In the genomic region with DNA sequence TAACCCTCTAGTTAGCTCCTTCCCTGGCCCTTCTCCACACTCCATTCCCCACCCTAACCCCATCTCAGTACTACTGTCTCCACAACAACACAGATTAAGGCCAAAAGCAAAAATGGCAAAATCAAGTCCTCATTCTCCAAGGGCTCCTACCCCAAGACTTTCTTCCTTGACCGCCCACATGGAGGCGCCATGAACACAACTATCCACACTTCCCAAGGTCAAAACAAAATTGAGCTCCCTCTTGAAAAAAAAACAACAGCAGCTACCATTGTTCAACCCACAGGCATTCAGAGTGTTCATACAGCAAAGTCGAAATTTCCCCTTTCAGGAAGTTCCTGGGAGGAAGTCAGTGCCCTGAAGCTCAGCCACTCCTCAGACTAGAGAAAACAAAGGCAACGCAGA, we compare ENCODE assay signal across 8 cellular contexts. TPM values are rescaled to one million over a fixed set of nuclear protein-coding genes. Genes with fewer than 3 reads are reported as not detected.
DNase-seq lines count a peak whose midpoint lies in the region; ATAC-seq and TF ChIP-seq lines count a peak whose summit lies in the region.

No MANE protein-coding gene starts in this region.

- WGBS in mesenchymal stem cell = 56% methylated on average over 4 of the region's 4 CpGs
- 30 to 40% (median 37%) methylated on average over 4 of the region's 4 CpGs for WGBS in stomach, 5 donors

- no peak overlapping the region for H3K23ac ChIP-seq in mesenchymal stem cell (ENCODE audit: low read length in 2 of 2)

- CTCF ChIA-PET in activated CD4-positive, alpha-beta T cell treated with anti-CD3 and anti-CD28 coated beads, Interleukin-2, amount 10 ng/mL, durations not matched to agents 7 days and 5 days (lab: Charles Lee) = interaction anchor here (0.5 to 4.2 kb wide), 16 partner anchors 9 to 393 kb away, joined by 3 to 23 read pairs (median 4); no protein-coding TSS in a partner anchor

- peaks cover 14% of the 10 kb centered on the region for H3K79me1 ChIP-seq in mesenchymal stem cell (replicated peaks; ENCODE audit: low read length, poor library complexity, severe bottlenecking)

- no peak overlapping the region for H3K27ac ChIP-seq in effector memory CD4-positive, alpha-beta T cell (ENCODE audit: insufficient read depth, low read length, poor library complexity, severe bottlenecking)
- H3K27ac ChIP-seq in mesenchymal stem cell (ENCODE audit: low read length, poor library complexity, severe bottlenecking) = peak overlapping the region; percentile 48
- H3K27ac ChIP-seq in stomach = peak overlapping the region; percentile 11 to 76 (median 65)

- POLR2A ChIA-PET in activated CD4-positive, alpha-beta T cell treated with anti-CD3 and anti-CD28 coated beads, Interleukin-2, amount 10 ng/mL, durations not matched to agents 7 days and 5 days (lab: Charles Lee) = no interaction called here

- no peak for TF ChIP-seq EP300 in stomach (IDR thresholded peaks at IDR 0.05)

- TF ChIP-seq CTCF in Loucy (conservative IDR thresholded peaks at IDR 0.05; ENCODE audit: low read length) (peak; percentile 79), stomach (IDR thresholded peaks at IDR 0.05) (peak in 4 of 7 experiments; percentile 17 to 60 (median 49))

- H3K9me3 Mint-ChIP-seq in activated CD4-positive, alpha-beta T cell treated with anti-CD3 and anti-CD28 coated beads, Interleukin-2, amount 10 ng/mL, durations not matched to agents 7 days and 5 days = no peaks in the 10 kb centered on the region

- no peak overlapping the region for H3K4me3 Mint-ChIP-seq in activated CD4-positive, alpha-beta T cell treated with anti-CD3 and anti-CD28 coated beads, Interleukin-2, amount 10 ng/mL, durations not matched to agents 7 days and 5 days

- TF ChIP-seq POLR2A in stomach (IDR thresholded peaks at IDR 0.05) = no peak

- no peaks in the 10 kb centered on the region for H3K9me3 ChIP-seq in Loucy (ENCODE audit: insufficient read depth, low read depth, low read length)
- H3K9me3 ChIP-seq in effector memory CD4-positive, alpha-beta T cell (ENCODE audit: control insufficient read depth, low read length) = no peaks in the 10 kb centered on the region
- H3K9me3 ChIP-seq in mesenchymal stem cell (ENCODE audit: control insufficient read depth, low read length) = no peaks in the 10 kb centered on the region
- no peaks in the 10 kb centered on the region for H3K9me3 ChIP-seq in stomach

- H4K8ac ChIP-seq in mesenchymal stem cell (ENCODE audit: low read length) = no peak overlapping the region

- H4K91ac ChIP-seq in mesenchymal stem cell (ENCODE audit: low read length) = no peak overlapping the region

- H3K27me3 Mint-ChIP-seq in activated CD4-positive, alpha-beta T cell treated with anti-CD3 and anti-CD28 coated beads, Interleukin-2, amount 10 ng/mL, durations not matched to agents 7 days and 5 days = no peaks in the 10 kb centered on the region

- peaks cover 78% of the 10 kb centered on the region for H4K20me1 ChIP-seq in Loucy (ENCODE audit: insufficient read depth, low read length, poor library complexity, severe bottlenecking)

- no peak overlapping the region for H3K14ac ChIP-seq in mesenchymal stem cell (ENCODE audit: low read length in 2 of 2)

- H3K4me3 ChIP-seq in Loucy (ENCODE audit: low read length, poor library complexity, severe bottlenecking) (peak overlapping the region; percentile 32), mesenchymal stem cell (ENCODE audit: insufficient read depth in 1 of 2, low read depth in 1 of 2, low read length in 2 of 2) (no peak overlapping the region), stomach (no peak overlapping the region)
- H3K4me3 ChIP-seq in effector memory CD4-positive, alpha-beta T cell (ENCODE audit: insufficient read depth, low read depth, low read length, poor library complexity, severe bottlenecking) = no peak overlapping the region

- H3K9me2 ChIP-seq in Loucy (replicated peaks; ENCODE audit: low read depth, low read length) = no peaks in the 10 kb centered on the region

- H2BK120ac ChIP-seq in mesenchymal stem cell (ENCODE audit: low read depth, low read length) = no peak overlapping the region

- H3K27me3 ChIP-seq in Loucy (ENCODE audit: insufficient read depth, low read length, poor library complexity, severe bottlenecking) (no peaks in the 10 kb centered on the region), mesenchymal stem cell (ENCODE audit: control insufficient read depth in 1 of 2, insufficient read depth in 1 of 2, low read length in 2 of 2) (no peaks in the 10 kb centered on the region), stomach (no peaks in the 10 kb centered on the region)
- no peaks in the 10 kb centered on the region for H3K27me3 ChIP-seq in effector memory CD4-positive, alpha-beta T cell (replicated peaks; ENCODE audit: control insufficient read depth, insufficient read depth, low read length, poor library complexity, severe bottlenecking)

- no peak overlapping the region for H2BK15ac ChIP-seq in mesenchymal stem cell (ENCODE audit: low read depth, poor library complexity, severe bottlenecking)

- H2AK5ac ChIP-seq in mesenchymal stem cell (ENCODE audit: low read length, severe bottlenecking) = peak overlapping the region; percentile 15

- H3K4me1 Mint-ChIP-seq in activated CD4-positive, alpha-beta T cell treated with anti-CD3 and anti-CD28 coated beads, Interleukin-2, amount 10 ng/mL, durations not matched to agents 7 days and 5 days = peaks cover 53% of the 10 kb centered on the region

- H3K9ac ChIP-seq in Loucy (ENCODE audit: low read depth, low read length, poor library complexity, severe bottlenecking) (peak overlapping the region; percentile 43), mesenchymal stem cell (ENCODE audit: low read length) (no peak overlapping the region)

- H3K79me2 ChIP-seq in Loucy (ENCODE audit: insufficient read depth, low read length) = peaks cover 100% of the 10 kb centered on the region

- H3K18ac ChIP-seq in mesenchymal stem cell (ENCODE audit: low read depth in 1 of 2, low read length in 2 of 2) = no peak overlapping the region

- H3K27ac Mint-ChIP-seq in activated CD4-positive, alpha-beta T cell treated with anti-CD3 and anti-CD28 coated beads, Interleukin-2, amount 10 ng/mL, durations not matched to agents 7 days and 5 days = peak overlapping the region; percentile 11

- H2BK12ac ChIP-seq in mesenchymal stem cell (ENCODE audit: low read length in 2 of 2) = no peak overlapping the region

- no peak overlapping the region for H3K4ac ChIP-seq in mesenchymal stem cell (ENCODE audit: low read depth in 1 of 2, low read length in 2 of 2)

- H3K36me3 Mint-ChIP-seq in activated CD4-positive, alpha-beta T cell treated with anti-CD3 and anti-CD28 coated beads, Interleukin-2, amount 10 ng/mL, durations not matched to agents 7 days and 5 days (ENCODE audit: low read depth) = peaks cover 7% of the 10 kb centered on the region

- H3F3A ChIP-seq in Loucy (ENCODE audit: low read depth) = 0 out of 2 replicates have a peak, but pooled peaks cover 3% of the 10 kb centered on the region

- peaks cover 78% of the 10 kb centered on the region for H3K4me1 ChIP-seq in Loucy (ENCODE audit: insufficient read depth, low read length, poor library complexity, severe bottlenecking)
- peaks cover 26% of the 10 kb centered on the region for H3K4me1 ChIP-seq in effector memory CD4-positive, alpha-beta T cell (ENCODE audit: control insufficient read depth, insufficient read depth, low read length, poor library complexity, severe bottlenecking)
- peaks cover 5% of the 10 kb centered on the region for H3K4me1 ChIP-seq in mesenchymal stem cell (ENCODE audit: control insufficient read depth, insufficient read depth, low read depth, low read length)
- H3K4me1 ChIP-seq in stomach = peaks cover 45 to 89% (median 68%) of the 10 kb centered on the region in 4 donors

- ATAC-seq in GM18858 (IDR thresholded peaks at IDR 0.05; ENCODE audit: unreplicated experiment) (no peak), HG02852 (IDR thresholded peaks at IDR 0.05; ENCODE audit: unreplicated experiment) (no peak)

- peak; percentile 87 for DNase-seq in EL
- DNase-seq in activated CD4-positive, alpha-beta T cell treated with anti-CD3 and anti-CD28 coated beads, Interleukin-2, amount 10 ng/mL, durations not matched to agents 7 days and 5 days = peak; percentile 62
- DNase-seq in effector memory CD4-positive, alpha-beta T cell = peak in 2 of 3 donors; percentile 15 to 19
- DNase-seq in mesenchymal stem cell = peak; percentile 58
- peak; percentile 66 for DNase-seq in stomach

- peak overlapping the region; percentile 65 for H3K4me2 ChIP-seq in Loucy (ENCODE audit: low read depth, low read length, poor library complexity, severe bottlenecking)
- no peak overlapping the region for H3K4me2 ChIP-seq in mesenchymal stem cell (ENCODE audit: low read length, poor library complexity, severe bottlenecking)

- H2AFZ ChIP-seq in Loucy (ENCODE audit: low read length) (no peak overlapping the region), mesenchymal stem cell (ENCODE audit: low read depth, low read length) (no peak overlapping the region)

- H3K36me3 ChIP-seq in Loucy (ENCODE audit: insufficient read depth, low read length) = peaks cover 5% of the 10 kb centered on the region; the same call in 1 of the 2 replicates
- H3K36me3 ChIP-seq in effector memory CD4-positive, alpha-beta T cell (ENCODE audit: control insufficient read depth, insufficient read depth, low read length) = no peaks in the 10 kb centered on the region
- H3K36me3 ChIP-seq in mesenchymal stem cell (ENCODE audit: control insufficient read depth in 1 of 2, insufficient read depth in 2 of 2, low read depth in 1 of 2, low read length in 2 of 2) = no peaks in the 10 kb centered on the region
- no peaks in the 10 kb centered on the region for H3K36me3 ChIP-seq in stomach

- no peak overlapping the region for H2BK5ac ChIP-seq in mesenchymal stem cell (ENCODE audit: low read depth, low read length, poor library complexity, severe bottlenecking)

- intact Hi-C loops in stomach (cut with DNase I; ENCODE audit: low total_unique reads) = loop anchor here (10.0 kb wide), 1 partner anchor 58 kb away; a partner anchor contains a TSS

RNA-seq across cellular contexts. Expression of a gene that starts 54.4 kb away (rescaled TPM):
- 10 to 100 TPM; 28.1 to 31.8 TPM for total RNA-seq in activated CD4-positive, alpha-beta T cell treated with anti-CD3 and anti-CD28 coated beads, Interleukin-2, amount 10 ng/mL, durations not matched to agents 7 days and 5 days
- 27.9 TPM for polyA plus RNA-seq in mesenchymal stem cell (2013, experiment 1 of 2)
- polyA plus RNA-seq in mesenchymal stem cell (2013, experiment 2 of 2) = 28.5 TPM
- 10 to 100 TPM; 38.2 to 75.3 (median 52.2) TPM for total RNA-seq in stomach
- 10 to 100 TPM; 13.1 to 26.0 (median 15.5) TPM for polyA plus RNA-seq in stomach

Comparison
In these comparisons a context has a peak if more than half of its experiments do, and no peak if none do; other contexts are left out.
1. DNase-seq: peak in every context shown above with its lines; median percentile 87 in EL; 66 in stomach; 62 in activated CD4-positive, alpha-beta T cell treated with anti-CD3 and anti-CD28 coated beads, Interleukin-2, amount 10 ng/mL, durations not matched to agents 7 days and 5 days; 58 in mesenchymal stem cell; 17 in effector memory CD4-positive, alpha-beta T cell.